8 cellular contexts compared by ENCODE assay signal in the genomic region with DNA sequence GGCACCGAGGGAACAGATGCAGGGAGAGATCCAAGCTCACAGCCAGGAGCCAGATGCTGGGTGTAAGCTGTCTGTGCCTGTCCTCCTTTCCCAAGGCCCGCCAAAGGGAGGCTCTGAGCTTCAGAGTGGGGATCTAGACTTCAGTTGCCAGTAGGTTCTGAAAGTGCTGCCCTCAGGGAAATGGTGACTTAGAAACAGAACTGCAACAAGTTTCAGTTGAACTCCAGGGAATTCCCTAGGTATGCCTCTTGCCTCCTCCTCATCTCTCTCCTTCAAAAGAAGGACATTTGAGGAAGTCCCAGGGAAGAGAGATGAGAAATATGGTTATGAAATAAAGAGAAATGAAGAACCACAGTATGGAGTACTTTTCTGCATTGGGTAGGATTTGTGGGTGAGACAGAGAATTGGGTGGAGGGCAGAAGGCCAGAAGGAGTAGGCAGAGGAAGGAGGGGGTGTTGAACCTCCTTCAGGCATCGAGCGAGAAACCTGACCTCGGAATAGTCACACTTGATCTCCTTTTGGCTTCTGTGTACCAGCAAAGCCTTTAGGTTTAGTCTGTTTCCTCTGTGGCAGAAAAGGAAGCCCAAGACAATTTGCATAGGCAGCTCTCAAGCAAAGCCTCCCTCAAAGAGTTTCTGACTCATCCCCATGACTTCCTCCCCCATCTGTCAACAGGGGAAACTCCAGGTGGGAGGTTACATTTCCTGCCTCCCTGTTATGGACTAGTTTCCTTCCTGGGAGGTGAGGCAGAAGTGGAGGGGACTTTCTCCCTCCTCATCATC. TPM values are rescaled to one million over a fixed set of nuclear protein-coding genes. Genes with fewer than 3 reads are reported as not detected.
DNase-seq lines count a peak whose midpoint lies in the region; ATAC-seq and TF ChIP-seq lines count a peak whose summit lies in the region.

No MANE protein-coding gene starts in this region.

- H3K27me3 Mint-ChIP-seq in activated T-helper 2 cell treated with anti-CD3 and anti-CD28 coated beads, Interferon-gamma antibody, Interleukin-2, Interleukin-4, amounts not matched to agents 10 μg/mL and 5 μg/mL and 100 μg/mL, durations not matched to agents 14 hours and 24 hours and 36 hours (ENCODE audit: low read depth): peaks cover 10% of the 10 kb centered on the region

- peak overlapping the region; percentile 28; the same call in 1 of the 2 replicates for H3K27ac ChIP-seq in BLaER1

- ATAC-seq in GM19035 (IDR thresholded peaks at IDR 0.05; ENCODE audit: unreplicated experiment) (peak; percentile 94), HG03139 (IDR thresholded peaks at IDR 0.05; ENCODE audit: unreplicated experiment) (peak; percentile 90)

- H3K4me2 ChIP-seq in BLaER1: peak overlapping the region; percentile 74

- H3K27ac Mint-ChIP-seq in activated T-helper 2 cell treated with anti-CD3 and anti-CD28 coated beads, Interferon-gamma antibody, Interleukin-2, Interleukin-4, amounts not matched to agents 10 μg/mL and 5 μg/mL and 100 μg/mL, durations not matched to agents 14 hours and 24 hours and 36 hours: peak overlapping the region; percentile 79

- DNase-seq in activated T-helper 2 cell treated with anti-CD3 and anti-CD28 coated beads, Interferon-gamma antibody, Interleukin-2, Interleukin-4, amounts not matched to agents 10 μg/mL and 5 μg/mL and 100 μg/mL, durations not matched to agents 14 hours and 24 hours and 36 hours (ENCODE audit: low spot score): peak; percentile 59
- DNase-seq in hepatic stellate cell (ENCODE audit: low spot score) (peak; percentile 66), NCI-H187 (lab: John Stamatoyannopoulos, UW) (no peak)
- peak; percentile 38 for DNase-seq in stimulated activated CD4-positive, alpha-beta T cell treated with anti-CD3 and anti-CD28 coated beads, Interleukin-4, amount 100 ng/mL, for 1 hour

- no peaks in the 10 kb centered on the region for H3K36me3 ChIP-seq in BLaER1

- intact Hi-C loops in activated T-helper 2 cell treated with anti-CD3 and anti-CD28 coated beads, Interferon-gamma antibody, Interleukin-2, Interleukin-4, amounts not matched to agents 10 μg/mL and 5 μg/mL and 100 μg/mL, durations not matched to agents 14 hours and 24 hours and 36 hours (cut with micrococcal nuclease): loop anchor here (1.0 to 10.0 kb wide), 9 partner anchors 13 to 872 kb away; a partner anchor contains a TSS

- no peaks in the 10 kb centered on the region for H3K27me3 ChIP-seq in BLaER1

- peaks cover 20% of the 10 kb centered on the region for H3K4me1 Mint-ChIP-seq in activated T-helper 2 cell treated with anti-CD3 and anti-CD28 coated beads, Interferon-gamma antibody, Interleukin-2, Interleukin-4, amounts not matched to agents 10 μg/mL and 5 μg/mL and 100 μg/mL, durations not matched to agents 14 hours and 24 hours and 36 hours (ENCODE audit: low read depth)

- H3K4me3 Mint-ChIP-seq in activated T-helper 2 cell treated with anti-CD3 and anti-CD28 coated beads, Interferon-gamma antibody, Interleukin-2, Interleukin-4, amounts not matched to agents 10 μg/mL and 5 μg/mL and 100 μg/mL, durations not matched to agents 14 hours and 24 hours and 36 hours (ENCODE audit: low read depth): peak overlapping the region; percentile 7

- peaks cover 32% of the 10 kb centered on the region for H3K4me1 ChIP-seq in BLaER1

- no peaks in the 10 kb centered on the region for H4K20me1 ChIP-seq in BLaER1

- H3K36me3 Mint-ChIP-seq in activated T-helper 2 cell treated with anti-CD3 and anti-CD28 coated beads, Interferon-gamma antibody, Interleukin-2, Interleukin-4, amounts not matched to agents 10 μg/mL and 5 μg/mL and 100 μg/mL, durations not matched to agents 14 hours and 24 hours and 36 hours (ENCODE audit: low read depth): no peaks in the 10 kb centered on the region

- H3K9me3 Mint-ChIP-seq in activated T-helper 2 cell treated with anti-CD3 and anti-CD28 coated beads, Interferon-gamma antibody, Interleukin-2, Interleukin-4, amounts not matched to agents 10 μg/mL and 5 μg/mL and 100 μg/mL, durations not matched to agents 14 hours and 24 hours and 36 hours: no peaks in the 10 kb centered on the region

- H3K9me3 ChIP-seq in BLaER1: no peaks in the 10 kb centered on the region

- H3K4me3 ChIP-seq in BLaER1: no peak overlapping the region

- H3K9ac ChIP-seq in BLaER1: no peak overlapping the region

TF ChIP-seq in PFSK-1, 5 proteins besides CTCF, POLR2A, EP300 and RAD21:
- TF ChIP-seq FOXP2 (optimal IDR thresholded peaks at IDR 0.05; ENCODE audit: borderline replicate concordance, extremely low read depth, extremely low read length, insufficient read depth) (peak; percentile 51), POLR2AphosphoS5 (IDR thresholded peaks at IDR 0.05; ENCODE audit: low read depth, low read length) (no peak), SIN3A (IDR thresholded peaks at IDR 0.05; ENCODE audit: borderline replicate concordance, insufficient read depth, low read length) (peak; percentile 93; the same call in 1 of the 2 replicates), TAF1 (IDR thresholded peaks at IDR 0.05; ENCODE audit: borderline replicate concordance, insufficient read depth, low read length) (0 out of 2 replicates have a peak, but pooled peaks have one; percentile 38)
- TF ChIP-seq, protein P1, sequence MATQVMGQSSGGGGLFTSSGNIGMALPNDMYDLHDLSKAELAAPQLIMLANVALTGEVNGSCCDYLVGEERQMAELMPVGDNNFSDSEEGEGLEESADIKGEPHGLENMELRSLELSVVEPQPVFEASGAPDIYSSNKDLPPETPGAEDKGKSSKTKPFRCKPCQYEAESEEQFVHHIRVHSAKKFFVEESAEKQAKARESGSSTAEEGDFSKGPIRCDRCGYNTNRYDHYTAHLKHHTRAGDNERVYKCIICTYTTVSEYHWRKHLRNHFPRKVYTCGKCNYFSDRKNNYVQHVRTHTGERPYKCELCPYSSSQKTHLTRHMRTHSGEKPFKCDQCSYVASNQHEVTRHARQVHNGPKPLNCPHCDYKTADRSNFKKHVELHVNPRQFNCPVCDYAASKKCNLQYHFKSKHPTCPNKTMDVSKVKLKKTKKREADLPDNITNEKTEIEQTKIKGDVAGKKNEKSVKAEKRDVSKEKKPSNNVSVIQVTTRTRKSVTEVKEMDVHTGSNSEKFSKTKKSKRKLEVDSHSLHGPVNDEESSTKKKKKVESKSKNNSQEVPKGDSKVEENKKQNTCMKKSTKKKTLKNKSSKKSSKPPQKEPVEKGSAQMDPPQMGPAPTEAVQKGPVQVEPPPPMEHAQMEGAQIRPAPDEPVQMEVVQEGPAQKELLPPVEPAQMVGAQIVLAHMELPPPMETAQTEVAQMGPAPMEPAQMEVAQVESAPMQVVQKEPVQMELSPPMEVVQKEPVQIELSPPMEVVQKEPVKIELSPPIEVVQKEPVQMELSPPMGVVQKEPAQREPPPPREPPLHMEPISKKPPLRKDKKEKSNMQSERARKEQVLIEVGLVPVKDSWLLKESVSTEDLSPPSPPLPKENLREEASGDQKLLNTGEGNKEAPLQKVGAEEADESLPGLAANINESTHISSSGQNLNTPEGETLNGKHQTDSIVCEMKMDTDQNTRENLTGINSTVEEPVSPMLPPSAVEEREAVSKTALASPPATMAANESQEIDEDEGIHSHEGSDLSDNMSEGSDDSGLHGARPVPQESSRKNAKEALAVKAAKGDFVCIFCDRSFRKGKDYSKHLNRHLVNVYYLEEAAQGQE (IDR thresholded peaks at IDR 0.05; ENCODE audit: insufficient read depth in 1 of 2, low read depth in 2 of 2, low read length in 2 of 2): peak in 1 of 2 experiments; percentile 69; a peak in 2 of 4 replicates

RNA-seq across cellular contexts. Expression of a gene that starts 45.7 kb away (rescaled TPM):
- polyA plus RNA-seq in PFSK-1 (2012; ENCODE audit: insufficient read length, low read depth): not detected
- 0.48 and 0.71 TPM in 2 replicates for total RNA-seq in activated T-helper 2 cell treated with anti-CD3 and anti-CD28 coated beads, Interferon-gamma antibody, Interleukin-2, Interleukin-4, amounts not matched to agents 10 μg/mL and 5 μg/mL and 100 μg/mL, durations not matched to agents 14 hours and 24 hours and 36 hours

Comparison
In these comparisons a context has a peak if more than half of its experiments do, and no peak if none do; other contexts are left out.
1. DNase-seq: peak in activated T-helper 2 cell treated with anti-CD3 and anti-CD28 coated beads, Interferon-gamma antibody, Interleukin-2, Interleukin-4, amounts not matched to agents 10 μg/mL and 5 μg/mL and 100 μg/mL, durations not matched to agents 14 hours and 24 hours and 36 hours (single experiment), hepatic stellate cell (single experiment) and stimulated activated CD4-positive, alpha-beta T cell treated with anti-CD3 and anti-CD28 coated beads, Interleukin-4, amount 100 ng/mL, for 1 hour (single experiment); none in NCI-H187 (0 of 2).